In the genomic region with DNA sequence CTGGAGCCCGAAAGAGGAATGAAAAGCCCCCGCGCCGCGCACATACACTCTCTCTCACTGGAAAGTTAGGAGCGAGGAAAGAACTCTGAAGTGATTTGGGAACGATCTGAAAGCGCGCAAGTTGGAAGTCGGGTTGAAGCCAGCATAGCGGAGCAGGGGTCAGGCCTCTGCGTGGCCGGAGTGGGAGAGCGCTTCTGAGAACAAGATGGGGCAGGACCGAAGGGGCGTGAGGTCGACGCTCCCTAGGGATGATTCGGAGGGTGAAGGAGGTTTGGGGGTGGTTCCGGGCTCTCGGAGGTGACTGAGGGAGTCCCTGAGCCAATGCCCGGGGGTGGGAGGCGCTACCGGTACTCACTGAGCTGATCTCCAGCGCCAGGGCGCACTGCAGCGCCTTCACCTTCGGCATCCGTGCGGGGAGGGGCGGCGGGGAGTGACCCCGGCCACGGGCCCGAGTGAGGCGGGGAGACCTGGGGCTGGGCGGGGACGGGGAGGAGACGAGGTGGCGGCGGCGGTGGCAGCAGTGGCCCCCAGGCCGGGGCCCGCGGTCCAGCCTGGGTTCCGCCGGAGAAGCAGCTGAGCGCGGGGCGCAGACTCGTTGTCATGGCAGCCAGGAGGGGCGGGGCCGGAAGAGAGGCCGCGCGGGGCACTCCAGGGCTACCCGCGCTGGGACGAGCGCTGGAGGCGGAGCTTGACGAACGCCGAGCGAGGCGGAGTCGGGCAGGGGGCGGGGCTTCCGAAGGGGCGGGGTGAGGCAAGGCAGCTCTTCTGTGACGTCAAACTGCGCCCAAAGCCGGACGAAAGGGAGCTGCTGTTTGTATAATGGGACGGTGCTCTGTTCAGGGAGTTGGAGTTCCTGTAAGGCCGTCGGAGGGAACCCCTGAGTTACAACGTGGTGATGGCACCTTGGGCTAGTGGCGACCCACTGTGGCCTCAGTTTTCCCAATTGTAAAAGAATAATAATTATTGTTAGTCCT, we compare ENCODE assay signal across 1 cellular context.
A peak's percentile ranks its signal among the peaks of the same experiment; 100 is the strongest.
TF ChIP-seq lines count a peak whose summit lies in the region.

TSS of gene SPATA6 (minus strand) at position 602 of the 974 bp plus-strand sequence. CDS start at position 406, 196 bp downstream.

TF ChIP-seq in K562, 482 proteins besides CTCF, POLR2A, EP300 and RAD21 (continued from another document and continues in another):
- TF ChIP-seq PRDM10 (IDR thresholded peaks at IDR 0.05; ENCODE audit: partially characterized antibody): no peak
- no peak for TF ChIP-seq ZBTB17 (CRISPR knock-in tag; IDR thresholded peaks at IDR 0.05)
- TF ChIP-seq ZFX (CRISPR knock-in tag; IDR thresholded peaks at IDR 0.05): peak; percentile 26; the same call in 1 of the 2 replicates
- TF ChIP-seq BCOR (IDR thresholded peaks at IDR 0.05): no peak
- peak; percentile 76 for TF ChIP-seq PHF8 (IDR thresholded peaks at IDR 0.05; ENCODE audit: borderline replicate concordance, low read length)
- TF ChIP-seq TAF1 (IDR thresholded peaks at IDR 0.05; ENCODE audit: control insufficient read depth, extremely low read depth, insufficient read depth, low read length, severe bottlenecking): peak; percentile 48
- peak; percentile 94 for TF ChIP-seq CREM (IDR thresholded peaks at IDR 0.05; ENCODE audit: low read depth)
- TF ChIP-seq, protein P1, sequence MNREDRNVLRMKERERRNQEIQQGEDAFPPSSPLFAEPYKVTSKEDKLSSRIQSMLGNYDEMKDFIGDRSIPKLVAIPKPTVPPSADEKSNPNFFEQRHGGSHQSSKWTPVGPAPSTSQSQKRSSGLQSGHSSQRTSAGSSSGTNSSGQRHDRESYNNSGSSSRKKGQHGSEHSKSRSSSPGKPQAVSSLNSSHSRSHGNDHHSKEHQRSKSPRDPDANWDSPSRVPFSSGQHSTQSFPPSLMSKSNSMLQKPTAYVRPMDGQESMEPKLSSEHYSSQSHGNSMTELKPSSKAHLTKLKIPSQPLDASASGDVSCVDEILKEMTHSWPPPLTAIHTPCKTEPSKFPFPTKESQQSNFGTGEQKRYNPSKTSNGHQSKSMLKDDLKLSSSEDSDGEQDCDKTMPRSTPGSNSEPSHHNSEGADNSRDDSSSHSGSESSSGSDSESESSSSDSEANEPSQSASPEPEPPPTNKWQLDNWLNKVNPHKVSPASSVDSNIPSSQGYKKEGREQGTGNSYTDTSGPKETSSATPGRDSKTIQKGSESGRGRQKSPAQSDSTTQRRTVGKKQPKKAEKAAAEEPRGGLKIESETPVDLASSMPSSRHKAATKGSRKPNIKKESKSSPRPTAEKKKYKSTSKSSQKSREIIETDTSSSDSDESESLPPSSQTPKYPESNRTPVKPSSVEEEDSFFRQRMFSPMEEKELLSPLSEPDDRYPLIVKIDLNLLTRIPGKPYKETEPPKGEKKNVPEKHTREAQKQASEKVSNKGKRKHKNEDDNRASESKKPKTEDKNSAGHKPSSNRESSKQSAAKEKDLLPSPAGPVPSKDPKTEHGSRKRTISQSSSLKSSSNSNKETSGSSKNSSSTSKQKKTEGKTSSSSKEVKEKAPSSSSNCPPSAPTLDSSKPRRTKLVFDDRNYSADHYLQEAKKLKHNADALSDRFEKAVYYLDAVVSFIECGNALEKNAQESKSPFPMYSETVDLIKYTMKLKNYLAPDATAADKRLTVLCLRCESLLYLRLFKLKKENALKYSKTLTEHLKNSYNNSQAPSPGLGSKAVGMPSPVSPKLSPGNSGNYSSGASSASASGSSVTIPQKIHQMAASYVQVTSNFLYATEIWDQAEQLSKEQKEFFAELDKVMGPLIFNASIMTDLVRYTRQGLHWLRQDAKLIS (CRISPR knock-in tag; IDR thresholded peaks at IDR 0.05): no peak
- peak; percentile 16; the same call in 1 of the 2 replicates for TF ChIP-seq JUND (IDR thresholded peaks at IDR 0.05; ENCODE audit: borderline replicate concordance, low read depth, low read length)
- TF ChIP-seq JUND (tag; IDR thresholded peaks at IDR 0.05; ENCODE audit: borderline replicate concordance, low read depth, low read length): no peak; the same call in 2 of the 3 replicates
- peak; percentile 68 for TF ChIP-seq SUPT5H (IDR thresholded peaks at IDR 0.05)
- TF ChIP-seq ATF7 (IDR thresholded peaks at IDR 0.05): no peak
- TF ChIP-seq MBD2 (IDR thresholded peaks at IDR 0.05; ENCODE audit: borderline replicate concordance, low read depth): 0 out of 2 replicates have a peak, but pooled peaks have one; percentile 32
- TF ChIP-seq, protein P2, sequence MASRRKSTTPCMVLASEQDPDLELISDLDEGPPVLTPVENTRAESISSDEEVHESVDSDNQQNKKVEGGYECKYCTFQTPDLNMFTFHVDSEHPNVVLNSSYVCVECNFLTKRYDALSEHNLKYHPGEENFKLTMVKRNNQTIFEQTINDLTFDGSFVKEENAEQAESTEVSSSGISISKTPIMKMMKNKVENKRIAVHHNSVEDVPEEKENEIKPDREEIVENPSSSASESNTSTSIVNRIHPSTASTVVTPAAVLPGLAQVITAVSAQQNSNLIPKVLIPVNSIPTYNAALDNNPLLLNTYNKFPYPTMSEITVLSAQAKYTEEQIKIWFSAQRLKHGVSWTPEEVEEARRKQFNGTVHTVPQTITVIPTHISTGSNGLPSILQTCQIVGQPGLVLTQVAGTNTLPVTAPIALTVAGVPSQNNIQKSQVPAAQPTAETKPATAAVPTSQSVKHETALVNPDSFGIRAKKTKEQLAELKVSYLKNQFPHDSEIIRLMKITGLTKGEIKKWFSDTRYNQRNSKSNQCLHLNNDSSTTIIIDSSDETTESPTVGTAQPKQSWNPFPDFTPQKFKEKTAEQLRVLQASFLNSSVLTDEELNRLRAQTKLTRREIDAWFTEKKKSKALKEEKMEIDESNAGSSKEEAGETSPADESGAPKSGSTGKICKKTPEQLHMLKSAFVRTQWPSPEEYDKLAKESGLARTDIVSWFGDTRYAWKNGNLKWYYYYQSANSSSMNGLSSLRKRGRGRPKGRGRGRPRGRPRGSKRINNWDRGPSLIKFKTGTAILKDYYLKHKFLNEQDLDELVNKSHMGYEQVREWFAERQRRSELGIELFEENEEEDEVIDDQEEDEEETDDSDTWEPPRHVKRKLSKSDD (conservative IDR thresholded peaks at IDR 0.05; ENCODE audit: low read length): no peak
- TF ChIP-seq PHF20 (IDR thresholded peaks at IDR 0.05; ENCODE audit: partially characterized antibody): peak; percentile 60
- TF ChIP-seq ZFP36 (IDR thresholded peaks at IDR 0.05; ENCODE audit: low read depth, low read length, partially characterized antibody): no peak
- 0 out of 2 replicates have a peak, but pooled peaks have one; percentile 29 for TF ChIP-seq CXXC5 (CRISPR knock-in tag; IDR thresholded peaks at IDR 0.05)
- TF ChIP-seq, protein P3, sequence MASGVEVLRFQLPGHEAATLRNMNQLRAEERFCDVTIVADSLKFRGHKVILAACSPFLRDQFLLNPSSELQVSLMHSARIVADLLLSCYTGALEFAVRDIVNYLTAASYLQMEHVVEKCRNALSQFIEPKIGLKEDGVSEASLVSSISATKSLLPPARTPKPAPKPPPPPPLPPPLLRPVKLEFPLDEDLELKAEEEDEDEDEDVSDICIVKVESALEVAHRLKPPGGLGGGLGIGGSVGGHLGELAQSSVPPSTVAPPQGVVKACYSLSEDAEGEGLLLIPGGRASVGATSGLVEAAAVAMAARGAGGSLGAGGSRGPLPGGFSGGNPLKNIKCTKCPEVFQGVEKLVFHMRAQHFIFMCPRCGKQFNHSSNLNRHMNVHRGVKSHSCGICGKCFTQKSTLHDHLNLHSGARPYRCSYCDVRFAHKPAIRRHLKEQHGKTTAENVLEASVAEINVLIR (CRISPR knock-in tag; IDR thresholded peaks at IDR 0.05): peak; percentile 10; the same call in 1 of the 2 replicates
- TF ChIP-seq, protein P4, sequence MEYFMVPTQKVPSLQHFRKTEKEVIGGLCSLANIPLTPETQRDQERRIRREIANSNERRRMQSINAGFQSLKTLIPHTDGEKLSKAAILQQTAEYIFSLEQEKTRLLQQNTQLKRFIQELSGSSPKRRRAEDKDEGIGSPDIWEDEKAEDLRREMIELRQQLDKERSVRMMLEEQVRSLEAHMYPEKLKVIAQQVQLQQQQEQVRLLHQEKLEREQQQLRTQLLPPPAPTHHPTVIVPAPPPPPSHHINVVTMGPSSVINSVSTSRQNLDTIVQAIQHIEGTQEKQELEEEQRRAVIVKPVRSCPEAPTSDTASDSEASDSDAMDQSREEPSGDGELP (CRISPR knock-in tag; IDR thresholded peaks at IDR 0.05; ENCODE audit: borderline replicate concordance): peak; percentile 62; the same call in 1 of the 2 replicates
- TF ChIP-seq, protein P5, sequence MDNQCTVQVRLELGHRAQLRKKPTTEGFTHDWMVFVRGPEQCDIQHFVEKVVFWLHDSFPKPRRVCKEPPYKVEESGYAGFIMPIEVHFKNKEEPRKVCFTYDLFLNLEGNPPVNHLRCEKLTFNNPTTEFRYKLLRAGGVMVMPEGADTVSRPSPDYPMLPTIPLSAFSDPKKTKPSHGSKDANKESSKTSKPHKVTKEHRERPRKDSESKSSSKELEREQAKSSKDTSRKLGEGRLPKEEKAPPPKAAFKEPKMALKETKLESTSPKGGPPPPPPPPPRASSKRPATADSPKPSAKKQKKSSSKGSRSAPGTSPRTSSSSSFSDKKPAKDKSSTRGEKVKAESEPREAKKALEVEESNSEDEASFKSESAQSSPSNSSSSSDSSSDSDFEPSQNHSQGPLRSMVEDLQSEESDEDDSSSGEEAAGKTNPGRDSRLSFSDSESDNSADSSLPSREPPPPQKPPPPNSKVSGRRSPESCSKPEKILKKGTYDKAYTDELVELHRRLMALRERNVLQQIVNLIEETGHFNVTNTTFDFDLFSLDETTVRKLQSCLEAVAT (IDR thresholded peaks at IDR 0.05): no peak
- no peak for TF ChIP-seq SRSF1 (IDR thresholded peaks at IDR 0.05; ENCODE audit: low read depth, low read length)
- no peak for TF ChIP-seq XRCC5 (IDR thresholded peaks at IDR 0.05; ENCODE audit: low read depth, low read length)
- no peak for TF ChIP-seq PBX2 (CRISPR knock-in tag; IDR thresholded peaks at IDR 0.05; ENCODE audit: low read depth)
- TF ChIP-seq PBX2 (tag; conservative IDR thresholded peaks at IDR 0.05; ENCODE audit: low read depth): no peak
- TF ChIP-seq DACH1 (IDR thresholded peaks at IDR 0.05; ENCODE audit: partially characterized antibody): no peak
- peak; percentile 59 for TF ChIP-seq POLR2B (IDR thresholded peaks at IDR 0.05; ENCODE audit: low read depth, partially characterized antibody)
- peak; percentile 48 for TF ChIP-seq KDM5B (IDR thresholded peaks at IDR 0.05; ENCODE audit: insufficient replicate concordance, low read depth, low read length)
- no peak for TF ChIP-seq ZNF165 (CRISPR knock-in tag; IDR thresholded peaks at IDR 0.05; ENCODE audit: borderline replicate concordance)
- TF ChIP-seq CBFB (CRISPR knock-in tag; IDR thresholded peaks at IDR 0.05): no peak
- no peak for TF ChIP-seq NCOA4 (IDR thresholded peaks at IDR 0.05; ENCODE audit: partially characterized antibody)
- TF ChIP-seq ELF1 (tag; IDR thresholded peaks at IDR 0.05): peak; percentile 51; the same call in 1 of the 2 replicates
- TF ChIP-seq ETV1 (tag; conservative IDR thresholded peaks at IDR 0.05; ENCODE audit: low read depth): 0 out of 2 replicates have a peak, but pooled peaks have one; percentile 24
- TF ChIP-seq POLR2AphosphoS5 (IDR thresholded peaks at IDR 0.05; ENCODE audit: control insufficient read depth, insufficient read depth, low read depth, low read length): peak; percentile 78
- peak; percentile 50 to 58; a peak in 3 of 4 replicates for TF ChIP-seq NRF1 (conservative IDR thresholded peaks at IDR 0.05 in 1 of 2, IDR thresholded peaks at IDR 0.05 in 1 of 2)
- 0 out of 2 replicates have a peak, but pooled peaks have one; percentile 46 for TF ChIP-seq MXI1 (IDR thresholded peaks at IDR 0.05; ENCODE audit: low read depth, low read length)
- TF ChIP-seq NR2C2 (CRISPR knock-in tag; IDR thresholded peaks at IDR 0.05): no peak
- 0 out of 2 replicates have a peak, but pooled peaks have one; percentile 30 for TF ChIP-seq NR2C2 (tag; IDR thresholded peaks at IDR 0.05)
- TF ChIP-seq GATA2 (CRISPR knock-in tag; IDR thresholded peaks at IDR 0.05): no peak
- TF ChIP-seq CREB1 (IDR thresholded peaks at IDR 0.05): peak; percentile 81
- TF ChIP-seq CREB1 (CRISPR knock-in tag; IDR thresholded peaks at IDR 0.05): peak; percentile 41; the same call in 1 of the 2 replicates
